Comparison of ENCODE assay signal across 8 cellular contexts in genomic region chr4:78776031-78776728, GRCh38. TPM values are rescaled to one million over a fixed set of nuclear protein-coding genes. Genes with fewer than 3 reads are reported as not detected.
DNase-seq lines count a peak whose midpoint lies in the region; ATAC-seq and TF ChIP-seq lines count a peak whose summit lies in the region.

Gene BMP2K, plus strand, starts transcription at chr4:78776350. Its CDS starts 194 bp downstream, at chr4:78776544.

- peak within 1 kb of the TSS; percentile 94 for H3K4me2 ChIP-seq in neural cell (ENCODE audit: low read length)

- H3K4me1 ChIP-seq in stomach, result peaks cover 12 to 42% (median 27%) of the 10 kb centered on the region in 4 donors

- H3K27me3 ChIP-seq in neural cell (ENCODE audit: insufficient read depth, low read depth, low read length) (no peaks in the 10 kb centered on the region), stomach (no peaks in the 10 kb centered on the region)

- peak within 1 kb of the TSS; percentile 68 for H3K9ac ChIP-seq in neural cell (ENCODE audit: low read length)

- H3K36me3 ChIP-seq in neural cell (ENCODE audit: insufficient read depth, low read length) (no peaks in the 10 kb centered on the region), stomach (no peaks in the 10 kb centered on the region)

- H3K27ac ChIP-seq in neural cell (ENCODE audit: low read length), result peak within 1 kb of the TSS; percentile 61
- H3K27ac ChIP-seq in stomach, result peak within 1 kb of the TSS; percentile 92 to 100 (median 99)

- no peaks in the 10 kb centered on the region for H4K20me1 ChIP-seq in neural cell (ENCODE audit: insufficient read depth)

- no peak for TF ChIP-seq POLR2A in stomach (IDR thresholded peaks at IDR 0.05)

- no peaks in the 10 kb centered on the region for H3K9me2 ChIP-seq in neural cell (ENCODE audit: insufficient read depth, low read length)

- intact Hi-C loops in stomach (cut with DNase I; ENCODE audit: low total_unique reads), result no loop called here

- WGBS in stomach, 5 donors, result 0 to 1% (median 1%) methylated on average over 15 to 99 of the region's 100 CpGs

- H3F3A ChIP-seq in neural cell (ENCODE audit: insufficient read depth, low read length, poor library complexity, severe bottlenecking), result no peaks in the 10 kb centered on the region

- ATAC-seq in GM19438 (IDR thresholded peaks at IDR 0.05; ENCODE audit: low read depth, unreplicated experiment) (peak; percentile 59), HG03565 (IDR thresholded peaks at IDR 0.05; ENCODE audit: unreplicated experiment) (peak; percentile 41)

- H3K4me3 ChIP-seq in fibroblast of the aortic adventitia (ENCODE audit: low read depth, low read length), result peak within 1 kb of the TSS; percentile 92
- H3K4me3 ChIP-seq in neural cell (ENCODE audit: low read length), result peak within 1 kb of the TSS; percentile 98
- H3K4me3 ChIP-seq in stomach, result peak within 1 kb of the TSS; percentile 68 to 94 (median 85)

- H2AFZ ChIP-seq in neural cell (ENCODE audit: low read depth, low read length), result peak within 1 kb of the TSS; percentile 87

- TF ChIP-seq EP300 in neural cell (conservative IDR thresholded peaks at IDR 0.05; ENCODE audit: poor library complexity, severe bottlenecking) (peak; percentile 4), stomach (IDR thresholded peaks at IDR 0.05) (no peak)

- peak; percentile 96 for DNase-seq in D341Med (ENCODE audit: low spot score)
- DNase-seq in RPMI7951 (ENCODE audit: low read depth), result peak; percentile 70
- DNase-seq in activated effector memory CD4-positive, alpha-beta T cell treated with Interleukin-2 at 50 U/mL for 16 hours, result peak; percentile 78
- peak; percentile 66 for DNase-seq in fibroblast of the aortic adventitia (ENCODE audit: low read depth)
- peak; percentile 83 for DNase-seq in stomach

- H3K9me3 ChIP-seq in neural cell (ENCODE audit: low read length) (no peaks in the 10 kb centered on the region), stomach (no peaks in the 10 kb centered on the region)

- no peak for TF ChIP-seq CTCF in fibroblast of the aortic adventitia (IDR thresholded peaks at IDR 0.05; ENCODE audit: insufficient read depth, low read length)
- TF ChIP-seq CTCF in neural cell (IDR thresholded peaks at IDR 0.05; ENCODE audit: poor library complexity, severe bottlenecking), result no peak
- peak in 1 of 7 experiments; percentile 25 for TF ChIP-seq CTCF in stomach (IDR thresholded peaks at IDR 0.05)

- TF ChIP-seq RAD21 in neural cell (conservative IDR thresholded peaks at IDR 0.05), result no peak

- peaks cover 41% of the 10 kb centered on the region for H3K79me2 ChIP-seq in neural cell (replicated peaks; ENCODE audit: insufficient read depth, low read length)

TF ChIP-seq in neural cell, 6 proteins besides CTCF, POLR2A, EP300 and RAD21:
- TF ChIP-seq TAF1 (IDR thresholded peaks at IDR 0.05; ENCODE audit: low read depth) (no peak), SMC3 (conservative IDR thresholded peaks at IDR 0.05; ENCODE audit: poor library complexity) (no peak), MXI1 (conservative IDR thresholded peaks at IDR 0.05; ENCODE audit: poor library complexity, severe bottlenecking) (no peak), REST (IDR thresholded peaks at IDR 0.05; ENCODE audit: borderline replicate concordance) (peak; percentile 28), POLR2AphosphoS5 (IDR thresholded peaks at IDR 0.05) (peak; percentile 39), EZH2 (IDR thresholded peaks at IDR 0.05; ENCODE audit: borderline replicate concordance, insufficient read depth, low read length, poor library complexity, severe bottlenecking) (no peak)
TF ChIP-seq in neural cell: peak in this region for 2.

RNA-seq across cellular contexts. Expression of gene BMP2K, which starts in this region (rescaled TPM):
- total RNA-seq in RPMI7951 (2014; rRNA removed; shearing (Covaris generic)), result 29.7 and 45.3 TPM in 2 replicates
- total RNA-seq in fibroblast of the aortic adventitia (ENCODE audit: low replicate concordance) (28.4 and 85.1 TPM in 2 replicates), stomach (10 to 100 TPM in 4 of 5 donors, 1 to 10 TPM in 1; 7.6 to 68.7 (median 29.1) TPM)
- polyA plus RNA-seq in neural cell (14.3 and 14.7 TPM in 2 replicates), stomach (1 to 10 TPM; 4.7 to 5.3 (median 4.9) TPM)
- 61.4 and 71.8 TPM in 2 replicates for polyA minus RNA-seq in neural cell

Comparison
In these comparisons a context has a peak if more than half of its experiments do, and no peak if none do; other contexts are left out.
1. Peak in every context shown above with its lines: DNase-seq, ATAC-seq, H3K4me3 ChIP-seq and H3K27ac ChIP-seq.